Comparison of ENCODE assay signal across 8 cellular contexts in the genomic region with DNA sequence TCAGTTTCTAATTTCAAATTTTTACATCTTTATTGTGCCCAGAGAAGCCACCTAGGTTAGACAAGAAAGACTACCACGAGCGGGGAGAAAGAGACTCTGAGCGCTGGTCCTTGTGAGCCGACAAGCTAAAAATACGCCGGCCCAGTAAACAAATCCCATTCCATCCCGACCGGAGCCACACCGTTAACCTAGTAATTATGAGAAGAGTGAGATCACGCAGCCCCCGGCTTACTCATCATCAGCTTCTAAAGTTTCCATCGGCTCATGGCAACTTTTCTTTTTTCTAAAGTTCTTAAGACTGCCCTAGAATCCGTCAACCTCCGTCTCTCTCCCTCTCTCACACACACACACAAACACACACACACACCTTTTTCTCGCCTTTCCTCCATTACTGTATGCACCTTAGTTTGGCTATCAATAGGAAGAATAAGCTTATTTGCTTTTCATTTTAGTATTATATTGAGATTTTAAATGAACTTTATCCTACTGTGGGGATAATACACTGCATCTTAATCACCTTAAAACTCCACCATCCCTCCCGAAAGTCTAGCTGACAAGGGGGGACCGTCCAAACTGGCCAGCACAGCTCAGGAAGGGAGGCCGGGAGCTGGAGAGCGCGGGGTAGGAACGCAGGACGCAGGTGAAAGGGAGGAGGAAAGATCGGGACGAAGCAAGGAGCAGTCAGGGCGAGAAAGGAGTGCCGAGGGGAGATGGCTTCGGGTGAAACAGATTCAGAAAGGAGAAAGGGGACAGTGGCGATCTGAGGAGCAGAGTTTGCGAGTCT. TPM values are rescaled to one million over a fixed set of nuclear protein-coding genes. Genes with fewer than 3 reads are reported as not detected.
DNase-seq lines count a peak whose midpoint lies in the region; ATAC-seq, FAIRE-seq and TF ChIP-seq lines count a peak whose summit lies in the region.

No MANE protein-coding gene starts in this region.

- no peaks in the 10 kb centered on the region for H3K27me3 Mint-ChIP-seq in activated T-helper 17 cell treated with anti-CD3 and anti-CD28 coated beads, Interleukin-2, amount 50 U/mL, for 72 hours
- H3K27me3 Mint-ChIP-seq in nephron progenitor cell (ENCODE audit: low read depth, poor library complexity) = no peaks in the 10 kb centered on the region

- H3K4me3 Mint-ChIP-seq in activated T-helper 17 cell treated with anti-CD3 and anti-CD28 coated beads, Interleukin-2, amount 50 U/mL, for 72 hours = peak overlapping the region; percentile 99
- H3K4me3 Mint-ChIP-seq in nephron progenitor cell = peak overlapping the region; percentile 93

- POLR2A ChIA-PET in Panc1 (lab: Charles Lee) = no interaction called here

- CTCF ChIA-PET in Panc1 (lab: Charles Lee) = interaction anchor here (0.6 kb wide), 2 partner anchors 119 to 172 kb away, joined by 5 to 11 read pairs; no protein-coding TSS in a partner anchor

- H3K36me3 ChIP-seq in Panc1 (ENCODE audit: control insufficient read depth, insufficient read depth, low read length) = peaks cover 6% of the 10 kb centered on the region; the same call in 1 of the 2 replicates
- H3K36me3 ChIP-seq in stomach smooth muscle (ENCODE audit: control insufficient read depth in 2 of 2, insufficient read depth in 2 of 2, low read length in 2 of 2) = no peaks in the 10 kb centered on the region

- peak; percentile 16 for DNase-seq in GM12892 (ENCODE audit: insufficient read length)
- peak; percentile 17 for DNase-seq in Panc1 (ENCODE audit: low read depth, low spot score)
- DNase-seq in fibroblast of the conjunctiva (ENCODE audit: low read depth) = peak; percentile 47
- peak; percentile 35 for DNase-seq in nephron progenitor cell
- no peak for DNase-seq in putamen (ENCODE audit: low spot score)

- intact Hi-C loops in Panc1 (cut with micrococcal nuclease; ENCODE audit: unreplicated experiment) = no loop called here

- H3K36me3 Mint-ChIP-seq in activated T-helper 17 cell treated with anti-CD3 and anti-CD28 coated beads, Interleukin-2, amount 50 U/mL, for 72 hours (ENCODE audit: low read depth) = peaks cover 52% of the 10 kb centered on the region
- H3K36me3 Mint-ChIP-seq in nephron progenitor cell (ENCODE audit: low read depth) = peaks cover 21% of the 10 kb centered on the region

- TF ChIP-seq CTCF in Panc1 (IDR thresholded peaks at IDR 0.05) (no peak), nephron progenitor cell (IDR thresholded peaks at IDR 0.05) (no peak)

- in situ Hi-C loops in Panc1 (cut with HindIII; ENCODE audit: low pct_unique_long_range_greater_than_20kb, low sequenced_read_pairs) = no loop called here

- ATAC-seq in HG03135 (IDR thresholded peaks at IDR 0.05; ENCODE audit: unreplicated experiment) (peak; percentile 32), Panc1 (peak; percentile 76)
- ATAC-seq in activated T-helper 17 cell treated with anti-CD3 and anti-CD28 coated beads, Interleukin-2, amount 50 U/mL, for 72 hours (replicated peaks) = peak; percentile 78

- no peaks in the 10 kb centered on the region for H3K9me3 ChIP-seq in Panc1 (ENCODE audit: control insufficient read depth, insufficient read depth, low read depth, low read length)
- no peaks in the 10 kb centered on the region for H3K9me3 ChIP-seq in stomach smooth muscle (ENCODE audit: control insufficient read depth in 2 of 2, low read length in 2 of 2)

- no peak for TF ChIP-seq POLR2A in GM12892 (IDR thresholded peaks at IDR 0.05; ENCODE audit: low read depth, low read length)

- peak overlapping the region; percentile 96 to 98 for H3K9ac ChIP-seq in stomach smooth muscle (ENCODE audit: low read length in 2 of 2)

- H3K4me1 Mint-ChIP-seq in activated T-helper 17 cell treated with anti-CD3 and anti-CD28 coated beads, Interleukin-2, amount 50 U/mL, for 72 hours = peaks cover 26% of the 10 kb centered on the region
- peaks cover 52% of the 10 kb centered on the region for H3K4me1 Mint-ChIP-seq in nephron progenitor cell

- BruUV-seq in Panc1 (replicated peaks; lab: Mats Ljungman, UMichigan) = TSS peak; percentile 72

- peak; percentile 21 for FAIRE-seq in GM12892 (lab: Jason Lieb, UNC)

- H3K9me3 Mint-ChIP-seq in activated T-helper 17 cell treated with anti-CD3 and anti-CD28 coated beads, Interleukin-2, amount 50 U/mL, for 72 hours = no peaks in the 10 kb centered on the region
- no peaks in the 10 kb centered on the region for H3K9me3 Mint-ChIP-seq in nephron progenitor cell

- H3K27me3 ChIP-seq in Panc1 (ENCODE audit: control insufficient read depth, insufficient read depth, low read length) (no peaks in the 10 kb centered on the region), stomach smooth muscle (ENCODE audit: control insufficient read depth in 1 of 2, insufficient read depth in 2 of 2, low read length in 2 of 2) (no peaks in the 10 kb centered on the region)

- H3K27ac Mint-ChIP-seq in activated T-helper 17 cell treated with anti-CD3 and anti-CD28 coated beads, Interleukin-2, amount 50 U/mL, for 72 hours = peak overlapping the region; percentile 100
- peak overlapping the region; percentile 96 for H3K27ac Mint-ChIP-seq in nephron progenitor cell

- H3K4me1 ChIP-seq in Panc1 (ENCODE audit: control insufficient read depth, insufficient read depth, low read length) (peaks cover 28% of the 10 kb centered on the region), stomach smooth muscle (ENCODE audit: control insufficient read depth, insufficient read depth, low read length) (peaks cover 5% of the 10 kb centered on the region)

- H3K4me3 ChIP-seq in Panc1 (ENCODE audit: low read depth in 2 of 2, low read length in 2 of 2) (peak overlapping the region; percentile 99), stomach smooth muscle (ENCODE audit: low read length in 2 of 2) (peak overlapping the region; percentile 92 to 94)

- H3K27ac ChIP-seq in Panc1 (ENCODE audit: low read length) (peak overlapping the region; percentile 97), stomach smooth muscle (ENCODE audit: low read length) (peak overlapping the region; percentile 92)

RNA-seq across cellular contexts. Expression of a gene that starts 0.7 kb away (rescaled TPM):
- 5.7 TPM for polyA plus RNA-seq in GM12892 (2012; ENCODE audit: missing spikeins)
- 24.1 TPM for total RNA-seq in Panc1 (2021; ENCODE audit: unreplicated experiment)
- 11.0 TPM for polyA plus RNA-seq in Panc1 (2012; ENCODE audit: insufficient read length)
- 10 to 100 TPM; 21.4 to 48.7 TPM for total RNA-seq in activated T-helper 17 cell treated with anti-CD3 and anti-CD28 coated beads, Interleukin-2, amount 50 U/mL, for 72 hours

RNA-seq across cellular contexts. Expression of a gene that starts 57.8 kb away (rescaled TPM):
- 29.9 TPM for polyA plus RNA-seq in GM12892 (2012; ENCODE audit: missing spikeins)
- total RNA-seq in Panc1 (2021; ENCODE audit: unreplicated experiment) = 24.9 TPM
- 14.6 TPM for polyA plus RNA-seq in Panc1 (2012; ENCODE audit: insufficient read length)
- 10 to 100 TPM; 24.7 to 26.9 TPM for total RNA-seq in activated T-helper 17 cell treated with anti-CD3 and anti-CD28 coated beads, Interleukin-2, amount 50 U/mL, for 72 hours
